ENCODE assay signal across 20 cellular contexts in genomic region chr16:83727018-83727417, GRCh38.
DNase-seq lines count a peak whose midpoint lies in the region; ATAC-seq and TF ChIP-seq lines count a peak whose summit lies in the region.
"Had no signal": no experiment of that assay in that cellular context is flagged by ENCODE, and none has a peak within 500 bp of the region (broad histone marks: within the 10 kb centered on the region; RNA-seq: fewer than 3 reads in every experiment).

No MANE protein-coding gene starts in this region.

- H3K27ac Mint-ChIP-seq in activated CD8-positive, alpha-beta T cell treated with anti-CD3 and anti-CD28 coated beads, Interleukin-2, amount 10 ng/mL, durations not matched to agents 7 days and 5 days = peak overlapping the region; percentile 57
- H3K27ac Mint-ChIP-seq in type B pancreatic cell = no peak overlapping the region
- H3K27ac Mint-ChIP-seq: activated B cell treated with CpG ODN at 0.5 μM for 24 hours; CD8-positive, alpha-beta memory T cell had no signal

- TF ChIP-seq CTCF in lower lobe of right lung (IDR thresholded peaks at IDR 0.05) (no peak), type B pancreatic cell (conservative IDR thresholded peaks at IDR 0.05) (no peak)

- CTCF ChIA-PET in activated CD8-positive, alpha-beta T cell treated with anti-CD3 and anti-CD28 coated beads, Interleukin-2, amount 10 ng/mL, durations not matched to agents 7 days and 5 days (lab: Charles Lee) = no interaction called here

- intact Hi-C loops in lower lobe of right lung (cut with DNase I) = no loop called here
- intact Hi-C loops in Right ventricle myocardium inferior (cut with DNase I) = no loop called here

- H3K27ac ChIP-seq in lower lobe of right lung = no peak overlapping the region
- H3K27ac ChIP-seq: ascending aorta, gastroesophageal sphincter had no signal

- peaks cover 10% of the 10 kb centered on the region for H3K27me3 Mint-ChIP-seq in activated CD8-positive, alpha-beta T cell treated with anti-CD3 and anti-CD28 coated beads, Interleukin-2, amount 10 ng/mL, durations not matched to agents 7 days and 5 days (ENCODE audit: low read depth)
- H3K27me3 Mint-ChIP-seq in type B pancreatic cell = peaks cover 14% of the 10 kb centered on the region

- ATAC-seq in activated CD8-positive, alpha-beta T cell treated with anti-CD3 and anti-CD28 coated beads, Interleukin-2, amount 10 ng/mL, durations not matched to agents 7 days and 5 days = peak; percentile 51
- peak; percentile 43 to 51 for ATAC-seq in lower lobe of right lung
- ATAC-seq in Right ventricle myocardium inferior = no peak
- ATAC-seq: activated T-cell treated with anti-CD3 and anti-CD28 coated beads, Interleukin-2, amount 50 U/mL, for 4 hours; gastroesophageal sphincter had no signal

- H3K36me3 ChIP-seq in lower lobe of right lung = no peaks in the 10 kb centered on the region
- H3K36me3 ChIP-seq: ascending aorta, gastroesophageal sphincter had no signal

- H3K36me3 Mint-ChIP-seq in activated CD8-positive, alpha-beta T cell treated with anti-CD3 and anti-CD28 coated beads, Interleukin-2, amount 10 ng/mL, durations not matched to agents 7 days and 5 days (ENCODE audit: low read depth) = peaks cover 7% of the 10 kb centered on the region
- no peaks in the 10 kb centered on the region for H3K36me3 Mint-ChIP-seq in type B pancreatic cell
- H3K36me3 Mint-ChIP-seq: CD8-positive, alpha-beta memory T cell had no signal

- POLR2A ChIA-PET in activated CD8-positive, alpha-beta T cell treated with anti-CD3 and anti-CD28 coated beads, Interleukin-2, amount 10 ng/mL, durations not matched to agents 7 days and 5 days (lab: Charles Lee) = no interaction called here

- peaks cover 11% of the 10 kb centered on the region for H3K9me3 Mint-ChIP-seq in activated CD8-positive, alpha-beta T cell treated with anti-CD3 and anti-CD28 coated beads, Interleukin-2, amount 10 ng/mL, durations not matched to agents 7 days and 5 days (ENCODE audit: insufficient read depth)
- peaks cover 8% of the 10 kb centered on the region for H3K9me3 Mint-ChIP-seq in type B pancreatic cell

- DNase-seq in Daoy (ENCODE audit: low read depth) (peak; percentile 71), LHCN-M2 (ENCODE audit: low read depth) (peak; percentile 84), lower lobe of right lung (no peak), amygdala (lab: John Stamatoyannopoulos, UW) (no peak), Right ventricle myocardium inferior (ENCODE audit: missing footprints) (no peak), GM19238 (ENCODE audit: insufficient read length, low spot score) (no peak), type B pancreatic cell (ENCODE audit: extremely low spot score, unreplicated experiment) (no peak)
- DNase-seq in activated CD8-positive, alpha-beta T cell treated with anti-CD3 and anti-CD28 coated beads, Interleukin-2, amount 10 ng/mL, durations not matched to agents 7 days and 5 days = peak; percentile 73
- DNase-seq: activated B cell treated with CpG ODN at 0.5 μM for 24 hours; activated T-cell treated with anti-CD3 and anti-CD28 coated beads, Interleukin-2, amount 50 U/mL, for 4 hours; CD8-positive, alpha-beta memory T cell; effector CD8-positive, alpha-beta T cell; HCEC 1CT; NCI-H1417 treated with DMSO at 0.1 percent for 48 hours; NCI-H510A treated with DMSO at 0.1 percent for 48 hours; retina; SIG-M5; stimulated activated naive CD4-positive, alpha-beta T cell treated with Interleukin-2 at 50 U/mL for 16 hours had no signal

- no peaks in the 10 kb centered on the region for H3K9me3 ChIP-seq in lower lobe of right lung
- H3K9me3 ChIP-seq: ascending aorta, gastroesophageal sphincter had no signal

- no peaks in the 10 kb centered on the region for H3K4me1 ChIP-seq in lower lobe of right lung
- H3K4me1 ChIP-seq: ascending aorta, gastroesophageal sphincter had no signal

- H3K27me3 ChIP-seq in lower lobe of right lung (ENCODE audit: low read depth) = no peaks in the 10 kb centered on the region
- H3K27me3 ChIP-seq: ascending aorta, gastroesophageal sphincter had no signal

- H3K4me3 Mint-ChIP-seq in activated CD8-positive, alpha-beta T cell treated with anti-CD3 and anti-CD28 coated beads, Interleukin-2, amount 10 ng/mL, durations not matched to agents 7 days and 5 days = peak overlapping the region; percentile 5
- no peak overlapping the region for H3K4me3 Mint-ChIP-seq in type B pancreatic cell
- H3K4me3 Mint-ChIP-seq: activated B cell treated with CpG ODN at 0.5 μM for 24 hours; activated T-cell treated with anti-CD3 and anti-CD28 coated beads, Interleukin-2, amount 50 U/mL, for 4 hours; CD8-positive, alpha-beta memory T cell had no signal

- peaks cover 23% of the 10 kb centered on the region for H3K4me1 Mint-ChIP-seq in activated CD8-positive, alpha-beta T cell treated with anti-CD3 and anti-CD28 coated beads, Interleukin-2, amount 10 ng/mL, durations not matched to agents 7 days and 5 days (ENCODE audit: low read depth)
- H3K4me1 Mint-ChIP-seq in type B pancreatic cell (ENCODE audit: unreplicated experiment) = no peaks in the 10 kb centered on the region
- H3K4me1 Mint-ChIP-seq: activated B cell treated with CpG ODN at 0.5 μM for 24 hours; CD8-positive, alpha-beta memory T cell had no signal

- H3K4me3 ChIP-seq in lower lobe of right lung = no peak overlapping the region
- H3K4me3 ChIP-seq: ascending aorta, gastroesophageal sphincter had no signal

Comparison
In these comparisons a context has a peak if more than half of its experiments do, and no peak if none do; other contexts are left out.
1. DNase-seq: peak in Daoy (single experiment), LHCN-M2 (single experiment) and activated CD8-positive, alpha-beta T cell treated with anti-CD3 and anti-CD28 coated beads, Interleukin-2, amount 10 ng/mL, durations not matched to agents 7 days and 5 days (single experiment); none in lower lobe of right lung (single experiment), amygdala (0 of 56), Right ventricle myocardium inferior (single experiment), GM19238 (single experiment) and type B pancreatic cell (single experiment).